In the genomic region with DNA sequence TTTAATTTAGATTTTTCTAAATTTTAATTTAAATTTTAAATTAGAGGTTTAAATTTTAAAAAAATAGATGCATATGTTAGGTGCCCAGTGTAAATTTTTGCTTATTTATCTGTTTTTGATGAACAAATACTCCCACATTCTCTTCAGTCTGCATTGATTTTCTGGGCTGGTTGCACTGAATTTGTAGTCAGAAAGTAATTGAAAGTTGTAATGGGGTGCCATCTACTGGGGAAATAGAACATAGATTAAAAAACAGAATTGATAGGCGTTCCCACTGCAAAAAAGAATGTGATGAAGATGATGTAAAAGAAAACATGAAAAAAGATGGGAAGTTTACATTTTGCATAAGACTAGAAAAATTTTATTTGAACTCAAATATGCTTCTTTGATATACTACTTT, we compare ENCODE assay signal across 8 cellular contexts. TPM values are rescaled to one million over a fixed set of nuclear protein-coding genes. Genes with fewer than 3 reads are reported as not detected.
A peak's percentile ranks its signal among the peaks of the same experiment; 100 is the strongest.
DNase-seq lines count a peak whose midpoint lies in the region; ATAC-seq, FAIRE-seq and TF ChIP-seq lines count a peak whose summit lies in the region.

No MANE protein-coding gene starts in this region.

- FAIRE-seq in H54 (lab: Jason Lieb, UNC): no peak

- ATAC-seq in GM21526 (IDR thresholded peaks at IDR 0.05; ENCODE audit: low FRiP score, unreplicated experiment) (no peak), GM18870 (IDR thresholded peaks at IDR 0.05; ENCODE audit: unreplicated experiment) (no peak), HG03521 (IDR thresholded peaks at IDR 0.05; ENCODE audit: unreplicated experiment) (no peak)

- TF ChIP-seq POLR2A in H54 (IDR thresholded peaks at IDR 0.05; ENCODE audit: low read depth, low read length): no peak

- DNase-seq in COLO829 (ENCODE audit: low spot score): peak; percentile 48
- peak; percentile 12 for DNase-seq in H54 (ENCODE audit: insufficient read length, low spot score)
- DNase-seq in NCI-H446 (lab: John Stamatoyannopoulos, UW): peak; percentile 29 to 69
- DNase-seq in cerebellar cortex (ENCODE audit: low spot score): peak; percentile 43
- DNase-seq in myocyte (ENCODE audit: low read depth): peak; percentile 60

RNA-seq across cellular contexts. Expression of gene CCDC85A, which starts 51.7 kb away (rescaled TPM):
- total RNA-seq in myocyte: 1.7 and 2.1 TPM in 2 replicates
- 0.68 TPM for polyA plus RNA-seq in myocyte (2012)
